ENCODE assay signal across 8 cellular contexts in genomic region chr5:43019615-43020293, GRCh38. TPM values are rescaled to one million over a fixed set of nuclear protein-coding genes. Genes with fewer than 3 reads are reported as not detected.
A peak's percentile ranks its signal among the peaks of the same experiment; 100 is the strongest.
DNase-seq lines count a peak whose midpoint lies in the region; ATAC-seq and TF ChIP-seq lines count a peak whose summit lies in the region.

No MANE protein-coding gene starts in this region.

- H3K36me3 ChIP-seq in effector memory CD4-positive, alpha-beta T cell (ENCODE audit: control insufficient read depth, insufficient read depth, low read length), result no peaks in the 10 kb centered on the region

- H3K9me3 ChIP-seq in effector memory CD4-positive, alpha-beta T cell (ENCODE audit: control insufficient read depth, low read length), result no peaks in the 10 kb centered on the region

- H3K4me1 Mint-ChIP-seq in CD14-positive monocyte, result peaks cover 29% of the 10 kb centered on the region
- H3K4me1 Mint-ChIP-seq in activated CD4-positive, alpha-beta T cell treated with anti-CD3 and anti-CD28 coated beads, Interleukin-2, amount 10 ng/mL, durations not matched to agents 7 days and 5 days, result peaks cover 40% of the 10 kb centered on the region

- peaks cover 0 to 3% (median 0%) of the 10 kb centered on the region in 7 donors for H3K9me3 Mint-ChIP-seq in CD14-positive monocyte
- H3K9me3 Mint-ChIP-seq in activated CD4-positive, alpha-beta T cell treated with anti-CD3 and anti-CD28 coated beads, Interleukin-2, amount 10 ng/mL, durations not matched to agents 7 days and 5 days, result peaks cover 2% of the 10 kb centered on the region

- H3K4me3 ChIP-seq in effector memory CD4-positive, alpha-beta T cell (ENCODE audit: insufficient read depth, low read depth, low read length, poor library complexity, severe bottlenecking), result peak overlapping the region; percentile 78

- H3K27me3 Mint-ChIP-seq in CD14-positive monocyte (ENCODE audit: low read depth in 3 of 3), result peaks cover 0 to 2% (median 0%) of the 10 kb centered on the region in 3 donors
- no peaks in the 10 kb centered on the region for H3K27me3 Mint-ChIP-seq in activated CD4-positive, alpha-beta T cell treated with anti-CD3 and anti-CD28 coated beads, Interleukin-2, amount 10 ng/mL, durations not matched to agents 7 days and 5 days

- intact Hi-C loops in CD14-positive monocyte (cut with micrococcal nuclease), result loop anchor here in 1 of 2 donors (1.0 to 2.0 kb wide), 4 partner anchors 9 to 47 kb away; partner anchors contain the start of gene ANXA2R

- peak; percentile 67 for ATAC-seq in GM19351 (IDR thresholded peaks at IDR 0.05; ENCODE audit: unreplicated experiment)
- peak; percentile 75 for ATAC-seq in HG03439 (IDR thresholded peaks at IDR 0.05; ENCODE audit: unreplicated experiment)
- ATAC-seq in stimulated activated naive CD8-positive, alpha-beta T cell treated with anti-CD3 and anti-CD28 coated beads, Interleukin-15, Interleukin-2, amounts not matched to agents 100 U/mL and 50 U/mL, for 24 hours, result peak; percentile 79

- CTCF ChIA-PET in activated CD4-positive, alpha-beta T cell treated with anti-CD3 and anti-CD28 coated beads, Interleukin-2, amount 10 ng/mL, durations not matched to agents 7 days and 5 days (lab: Charles Lee), result interaction anchor here (0.7 to 6.3 kb wide), 23 partner anchors 9 to 297 kb away, joined by 3 to 70 read pairs (median 6); partner anchors contain the start of genes ANXA2R and HMGCS1

- peak overlapping the region; percentile 96 to 100 (median 99) for H3K27ac Mint-ChIP-seq in CD14-positive monocyte
- H3K27ac Mint-ChIP-seq in activated CD4-positive, alpha-beta T cell treated with anti-CD3 and anti-CD28 coated beads, Interleukin-2, amount 10 ng/mL, durations not matched to agents 7 days and 5 days, result peak overlapping the region; percentile 100

- peak; percentile 62 for TF ChIP-seq CTCF in CD14-positive monocyte (IDR thresholded peaks at IDR 0.05)

- H3K4me1 ChIP-seq in effector memory CD4-positive, alpha-beta T cell (ENCODE audit: control insufficient read depth, insufficient read depth, low read length, poor library complexity, severe bottlenecking), result peaks cover 30% of the 10 kb centered on the region

- H3K4me3 Mint-ChIP-seq in CD14-positive monocyte, result peak overlapping the region; percentile 95 to 97
- peak overlapping the region; percentile 99 for H3K4me3 Mint-ChIP-seq in activated CD4-positive, alpha-beta T cell treated with anti-CD3 and anti-CD28 coated beads, Interleukin-2, amount 10 ng/mL, durations not matched to agents 7 days and 5 days

- no peaks in the 10 kb centered on the region for H3K27me3 ChIP-seq in effector memory CD4-positive, alpha-beta T cell (replicated peaks; ENCODE audit: control insufficient read depth, insufficient read depth, low read length, poor library complexity, severe bottlenecking)

- H3K36me3 Mint-ChIP-seq in CD14-positive monocyte, result peaks cover 0 to 3% of the 10 kb centered on the region in 2 donors
- peaks cover 11% of the 10 kb centered on the region for H3K36me3 Mint-ChIP-seq in activated CD4-positive, alpha-beta T cell treated with anti-CD3 and anti-CD28 coated beads, Interleukin-2, amount 10 ng/mL, durations not matched to agents 7 days and 5 days (ENCODE audit: low read depth)

- H3K27ac ChIP-seq in effector memory CD4-positive, alpha-beta T cell (ENCODE audit: insufficient read depth, low read length, poor library complexity, severe bottlenecking), result peak overlapping the region; percentile 97

- POLR2A ChIA-PET in activated CD4-positive, alpha-beta T cell treated with anti-CD3 and anti-CD28 coated beads, Interleukin-2, amount 10 ng/mL, durations not matched to agents 7 days and 5 days (lab: Charles Lee), result interaction anchor here (0.5 to 5.5 kb wide), 16 partner anchors 8 to 1134 kb away, joined by 3 to 108 read pairs (median 4); partner anchors contain the start of genes ANXA2R, RIMOC1 and ZNF131

- DNase-seq in CD14-positive monocyte (ENCODE audit: low spot score) (peak; percentile 75), NCI-H524 treated with DMSO at 0.1 percent for 48 hours (lab: John Stamatoyannopoulos, UW) (peak; percentile 96), myocyte (ENCODE audit: low read depth) (peak; percentile 72)
- DNase-seq in activated CD4-positive, alpha-beta T cell treated with anti-CD3 and anti-CD28 coated beads, Interleukin-2, amount 10 ng/mL, durations not matched to agents 7 days and 5 days, result peak; percentile 94
- peak; percentile 73 to 81 (median 77) for DNase-seq in effector memory CD4-positive, alpha-beta T cell
- DNase-seq in stimulated activated naive CD8-positive, alpha-beta T cell treated with anti-CD3 and anti-CD28 coated beads, Interleukin-15, Interleukin-2, amounts not matched to agents 100 U/mL and 50 U/mL, for 24 hours, result peak; percentile 79

RNA-seq across cellular contexts. Expression of gene ANXA2R, which starts 20.4 kb away (rescaled TPM):
- 1 to 10 TPM; 2.3 to 3.1 TPM for polyA plus RNA-seq in CD14-positive monocyte
- 10 to 100 TPM; 29.5 to 32.0 TPM for total RNA-seq in activated CD4-positive, alpha-beta T cell treated with anti-CD3 and anti-CD28 coated beads, Interleukin-2, amount 10 ng/mL, durations not matched to agents 7 days and 5 days
- total RNA-seq in myocyte, result 0.86 and 0.88 TPM in 2 replicates
- 1.0 TPM for polyA plus RNA-seq in myocyte (2012)

Comparison
In these comparisons a context has a peak if more than half of its experiments do, and no peak if none do; other contexts are left out.
1. Peak in every context shown above with its lines: DNase-seq, ATAC-seq, H3K4me3 ChIP-seq and H3K27ac ChIP-seq.
2. RNA of gene ANXA2R, which starts 20.4 kb away (total RNA-seq): 29.5 to 32.0 TPM in activated CD4-positive, alpha-beta T cell treated with anti-CD3 and anti-CD28 coated beads, Interleukin-2, amount 10 ng/mL, durations not matched to agents 7 days and 5 days; 0.86 to 0.88 TPM in myocyte; every median in the first group is over 10 times any median in the second.